In genomic region chr7:116196947-116197346, GRCh38 we compare ENCODE assay signal across 21 cellular contexts. TPM values are rescaled to one million over a fixed set of nuclear protein-coding genes. Genes with fewer than 3 reads are reported as not detected.
DNase-seq lines count a peak whose midpoint lies in the region; ATAC-seq, FAIRE-seq and TF ChIP-seq lines count a peak whose summit lies in the region.
"Had no signal": no experiment of that assay in that cellular context is flagged by ENCODE, and none has a peak within 500 bp of the region (broad histone marks: within the 10 kb centered on the region; RNA-seq: fewer than 3 reads in every experiment).

No MANE protein-coding gene starts in this region.

- H2BK5ac ChIP-seq in mesenchymal stem cell (ENCODE audit: low read depth, low read length, poor library complexity, severe bottlenecking) = no peak overlapping the region

- H3K27ac ChIP-seq in A673 (ENCODE audit: low read depth, low read length, poor library complexity, severe bottlenecking) = peak overlapping the region; percentile 36
- no peak overlapping the region for H3K27ac ChIP-seq in HEK293 (ENCODE audit: extremely low read depth, low read depth, low read length)
- H3K27ac ChIP-seq in astrocyte (ENCODE audit: low read depth, low read length) = no peak overlapping the region
- no peak overlapping the region for H3K27ac ChIP-seq in mesenchymal stem cell (ENCODE audit: low read length, poor library complexity, severe bottlenecking)
- H3K27ac ChIP-seq in psoas muscle = no peak overlapping the region
- H3K27ac ChIP-seq: A549 had no signal

- H3K36me3 Mint-ChIP-seq in astrocyte (ENCODE audit: low read depth, unreplicated experiment) = no peaks in the 10 kb centered on the region
- H3K36me3 Mint-ChIP-seq in activated CD8-positive, alpha-beta memory T cell treated with anti-CD3 and anti-CD28 coated beads, Interleukin-2, amount 10 ng/mL, durations not matched to agents 7 days and 5 days = no peaks in the 10 kb centered on the region
- H3K36me3 Mint-ChIP-seq: CD4-positive, alpha-beta memory T cell had no signal

- no peak overlapping the region for H3K23ac ChIP-seq in mesenchymal stem cell (ENCODE audit: low read length in 2 of 2)

- no peaks in the 10 kb centered on the region for H4K20me1 ChIP-seq in astrocyte (ENCODE audit: insufficient read depth, low read length)

- BruUV-seq in A673 (replicated peaks; lab: Mats Ljungman, UMichigan) = no TSS peak

- H3K4me2 ChIP-seq in astrocyte (ENCODE audit: low read length) (no peak overlapping the region), mesenchymal stem cell (ENCODE audit: low read length, poor library complexity, severe bottlenecking) (no peak overlapping the region)
- H3K4me2 ChIP-seq: A549 had no signal

- H3K36me3 ChIP-seq in A673 (ENCODE audit: insufficient read depth, low read length, poor library complexity, severe bottlenecking) (no peaks in the 10 kb centered on the region), HEK293 (ENCODE audit: control insufficient read depth in 2 of 2, insufficient read depth in 1 of 2, low read length in 2 of 2) (no peaks in the 10 kb centered on the region), astrocyte (ENCODE audit: insufficient read depth, low read length) (no peaks in the 10 kb centered on the region), mesenchymal stem cell (ENCODE audit: control insufficient read depth in 1 of 2, insufficient read depth in 2 of 2, low read depth in 1 of 2, low read length in 2 of 2) (no peaks in the 10 kb centered on the region), psoas muscle (ENCODE audit: insufficient read depth in 1 of 2, low read depth in 1 of 2) (no peaks in the 10 kb centered on the region)

- H3K4me3 ChIP-seq in A673 (ENCODE audit: low read depth, low read length, poor library complexity, severe bottlenecking) (no peak overlapping the region), HEK293 (ENCODE audit: low read depth, low read length) (no peak overlapping the region), astrocyte (ENCODE audit: insufficient read depth, low read depth, low read length) (no peak overlapping the region), mesenchymal stem cell (ENCODE audit: insufficient read depth in 1 of 2, low read depth in 1 of 2, low read length in 2 of 2) (no peak overlapping the region), psoas muscle (no peak overlapping the region)
- H3K4me3 ChIP-seq: A549 had no signal

- no peak overlapping the region for H4K91ac ChIP-seq in mesenchymal stem cell (ENCODE audit: low read length)

- WGBS in mesenchymal stem cell = 95% methylated on average over 2 of the region's 3 CpGs
- WGBS in psoas muscle, 3 donors = 92 to 96% (median 92%) methylated on average over 3 of the region's 3 CpGs

- CTCF ChIA-PET in A673 (lab: Charles Lee) (no interaction called here), HEK293 (lab: Yijun Ruan, JAX) (no interaction called here)
- CTCF ChIA-PET in activated CD8-positive, alpha-beta memory T cell treated with anti-CD3 and anti-CD28 coated beads, Interleukin-2, amount 10 ng/mL, durations not matched to agents 7 days and 5 days (lab: Charles Lee) = interaction anchor here (2.4 kb wide), 1 partner anchor 329 kb away, joined by 6 read pairs; no protein-coding TSS in a partner anchor

- no peaks in the 10 kb centered on the region for H3K79me1 ChIP-seq in mesenchymal stem cell (replicated peaks; ENCODE audit: low read length, poor library complexity, severe bottlenecking)

- peak overlapping the region; percentile 3 for H2AK5ac ChIP-seq in mesenchymal stem cell (ENCODE audit: low read length, severe bottlenecking)

- H3K27me3 ChIP-seq in A673 (replicated peaks; ENCODE audit: insufficient read depth, low read depth, low read length, poor library complexity) (no peaks in the 10 kb centered on the region), astrocyte (ENCODE audit: insufficient read depth, low read length) (no peaks in the 10 kb centered on the region), mesenchymal stem cell (ENCODE audit: control insufficient read depth in 1 of 2, insufficient read depth in 1 of 2, low read length in 2 of 2) (no peaks in the 10 kb centered on the region), psoas muscle (ENCODE audit: insufficient read depth in 3 of 3, low read length in 2 of 3) (no peaks in the 10 kb centered on the region)

- DNase-seq in A673 (ENCODE audit: low spot score) (no peak), astrocyte (ENCODE audit: low read depth) (no peak), mesenchymal stem cell (no peak), psoas muscle (no peak)
- no peak for DNase-seq in activated CD8-positive, alpha-beta memory T cell treated with anti-CD3 and anti-CD28 coated beads, Interleukin-2, amount 10 ng/mL, durations not matched to agents 7 days and 5 days
- DNase-seq: 8988T; C1 segment of cervical spinal cord; Calu3; CD4-positive, alpha-beta memory T cell; COR-L47; DMS53; DND-41; H7; HCEC 1CT had no signal

- no peak overlapping the region for H2BK12ac ChIP-seq in mesenchymal stem cell (ENCODE audit: low read length in 2 of 2)

- FAIRE-seq in astrocyte (lab: Jason Lieb, UNC) = peak; percentile 9
- FAIRE-seq: A549, G401.6, GM12892, GM19239, H1 had no signal

- no peak overlapping the region for H2AFZ ChIP-seq in astrocyte (ENCODE audit: low read depth, low read length)
- no peak overlapping the region for H2AFZ ChIP-seq in mesenchymal stem cell (ENCODE audit: low read depth, low read length)

- no peak overlapping the region for H3K4me3 Mint-ChIP-seq in astrocyte (ENCODE audit: unreplicated experiment)
- no peak overlapping the region for H3K4me3 Mint-ChIP-seq in activated CD8-positive, alpha-beta memory T cell treated with anti-CD3 and anti-CD28 coated beads, Interleukin-2, amount 10 ng/mL, durations not matched to agents 7 days and 5 days
- H3K4me3 Mint-ChIP-seq: CD4-positive, alpha-beta memory T cell had no signal

- H3K4ac ChIP-seq in mesenchymal stem cell (ENCODE audit: low read depth in 1 of 2, low read length in 2 of 2) = no peak overlapping the region

- TF ChIP-seq CTCF in A673 (conservative IDR thresholded peaks at IDR 0.05; ENCODE audit: low read depth, low read length) (no peak), HEK293 (tag by site-specific recombination; IDR thresholded peaks at IDR 0.05) (no peak), astrocyte (IDR thresholded peaks at IDR 0.05; ENCODE audit: insufficient read depth, low read depth, low read length) (no peak), psoas muscle (IDR thresholded peaks at IDR 0.05) (no peak)

- no peak for ATAC-seq in psoas muscle
- no peak for ATAC-seq in activated CD8-positive, alpha-beta memory T cell treated with anti-CD3 and anti-CD28 coated beads, Interleukin-2, amount 10 ng/mL, durations not matched to agents 7 days and 5 days
- no peak for ATAC-seq in GM21367 (IDR thresholded peaks at IDR 0.05; ENCODE audit: unreplicated experiment)
- ATAC-seq: A549 had no signal

- H3K9me3 ChIP-seq in A673 (ENCODE audit: low read depth, low read length, poor library complexity, severe bottlenecking) = no peaks in the 10 kb centered on the region
- H3K9me3 ChIP-seq in HEK293 (ENCODE audit: control insufficient read depth, insufficient read depth, low read depth, low read length) = no peaks in the 10 kb centered on the region
- no peaks in the 10 kb centered on the region for H3K9me3 ChIP-seq in astrocyte (ENCODE audit: insufficient read depth, low read depth, low read length)
- no peaks in the 10 kb centered on the region for H3K9me3 ChIP-seq in mesenchymal stem cell (ENCODE audit: control insufficient read depth, low read length)
- H3K9me3 ChIP-seq in psoas muscle = no peaks in the 10 kb centered on the region
- H3K9me3 ChIP-seq: A549 had no signal

- no peak overlapping the region for H2BK120ac ChIP-seq in mesenchymal stem cell (ENCODE audit: low read depth, low read length)

- no peak overlapping the region for H3K14ac ChIP-seq in mesenchymal stem cell (ENCODE audit: low read length in 2 of 2)

- intact Hi-C loops in A673 (cut with micrococcal nuclease; ENCODE audit: unreplicated experiment) = no loop called here
- intact Hi-C loops in psoas muscle (cut with DNase I) = no loop called here

- H3K9ac ChIP-seq in astrocyte (ENCODE audit: low read length) (no peak overlapping the region), mesenchymal stem cell (ENCODE audit: low read length) (no peak overlapping the region)

- no peak overlapping the region for H2BK15ac ChIP-seq in mesenchymal stem cell (ENCODE audit: low read depth, poor library complexity, severe bottlenecking)

- H3K79me2 ChIP-seq in astrocyte (ENCODE audit: insufficient read depth, low read length) = no peaks in the 10 kb centered on the region

- H3K4me1 ChIP-seq in A673 (ENCODE audit: insufficient read depth, low read length, poor library complexity, severe bottlenecking) = peaks cover 39% of the 10 kb centered on the region
- peaks cover 11% of the 10 kb centered on the region for H3K4me1 ChIP-seq in HEK293 (ENCODE audit: control insufficient read depth, insufficient read depth, low read length)
- peaks cover 15% of the 10 kb centered on the region for H3K4me1 ChIP-seq in astrocyte (ENCODE audit: insufficient read depth, low read length)
- H3K4me1 ChIP-seq in mesenchymal stem cell (ENCODE audit: control insufficient read depth, insufficient read depth, low read depth, low read length) = peaks cover 2% of the 10 kb centered on the region
- no peaks in the 10 kb centered on the region for H3K4me1 ChIP-seq in psoas muscle

- no peak overlapping the region for H4K8ac ChIP-seq in mesenchymal stem cell (ENCODE audit: low read length)

- peaks cover 21% of the 10 kb centered on the region for H3K4me1 Mint-ChIP-seq in astrocyte (ENCODE audit: low read depth, unreplicated experiment)
- H3K4me1 Mint-ChIP-seq in activated CD8-positive, alpha-beta memory T cell treated with anti-CD3 and anti-CD28 coated beads, Interleukin-2, amount 10 ng/mL, durations not matched to agents 7 days and 5 days = no peaks in the 10 kb centered on the region
- H3K4me1 Mint-ChIP-seq: CD4-positive, alpha-beta memory T cell had no signal

- peak overlapping the region in 1 of 2 experiments; percentile 21 for H3K18ac ChIP-seq in mesenchymal stem cell (ENCODE audit: low read depth in 1 of 2, low read length in 2 of 2)

- H3K27me3 Mint-ChIP-seq in astrocyte (ENCODE audit: low read depth, unreplicated experiment) = no peaks in the 10 kb centered on the region
- peaks cover 9% of the 10 kb centered on the region for H3K27me3 Mint-ChIP-seq in activated CD8-positive, alpha-beta memory T cell treated with anti-CD3 and anti-CD28 coated beads, Interleukin-2, amount 10 ng/mL, durations not matched to agents 7 days and 5 days

- no peaks in the 10 kb centered on the region for H3K9me3 Mint-ChIP-seq in astrocyte (ENCODE audit: unreplicated experiment)
- peaks cover under 1% of the 10 kb centered on the region for H3K9me3 Mint-ChIP-seq in activated CD8-positive, alpha-beta memory T cell treated with anti-CD3 and anti-CD28 coated beads, Interleukin-2, amount 10 ng/mL, durations not matched to agents 7 days and 5 days (ENCODE audit: low read depth)

- peak overlapping the region; percentile 66 for H3K27ac Mint-ChIP-seq in astrocyte (ENCODE audit: unreplicated experiment)
- H3K27ac Mint-ChIP-seq in activated CD8-positive, alpha-beta memory T cell treated with anti-CD3 and anti-CD28 coated beads, Interleukin-2, amount 10 ng/mL, durations not matched to agents 7 days and 5 days = no peak overlapping the region
- H3K27ac Mint-ChIP-seq: CD4-positive, alpha-beta memory T cell had no signal

- POLR2A ChIA-PET in A673 (lab: Charles Lee; ENCODE audit: low non-redundant PET) (interaction anchor here (0.7 kb wide), 1 partner anchor 120 kb away, joined by 6 read pairs; no protein-coding TSS in a partner anchor), HEK293 (lab: Yijun Ruan, JAX) (no interaction called here)

RNA-seq across cellular contexts. Expression of gene TES, which starts 13.4 kb away (rescaled TPM):
- total RNA-seq in A673 (2021) (115 and 121 TPM in 2 replicates), astrocyte (179 and 184 TPM in 2 replicates), psoas muscle (1 to 10 TPM; 3.4 to 8.1 (median 6.3) TPM)
- 47.6 TPM for polyA plus RNA-seq in mesenchymal stem cell (2013, experiment 1 of 2)
- polyA plus RNA-seq in mesenchymal stem cell (2013, experiment 2 of 2) = 50.2 TPM
- polyA plus RNA-seq in psoas muscle = 1 to 10 TPM; 2.9 to 6.7 (median 4.2) TPM
- total RNA-seq in activated CD8-positive, alpha-beta memory T cell treated with anti-CD3 and anti-CD28 coated beads, Interleukin-2, amount 10 ng/mL, durations not matched to agents 7 days and 5 days = 10 to 100 TPM; 98.5 TPM

Comparison
In these comparisons a context has a peak if more than half of its experiments do, and no peak if none do; other contexts are left out.
1. RNA of gene TES, which starts 13.4 kb away (total RNA-seq): 179 to 184 TPM in astrocyte, 115 to 121 TPM in A673 and 98.5 TPM in activated CD8-positive, alpha-beta memory T cell treated with anti-CD3 and anti-CD28 coated beads, Interleukin-2, amount 10 ng/mL, durations not matched to agents 7 days and 5 days; 3.4 to 8.1 TPM in psoas muscle; every median in the first group is over 10 times any median in the second.